In genomic region chr21:44463716-44464115, GRCh38 we compare ENCODE assay signal across 19 cellular contexts. TPM values are rescaled to one million over a fixed set of nuclear protein-coding genes. Genes with fewer than 3 reads are reported as not detected.
A peak's percentile ranks its signal among the peaks of the same experiment; 100 is the strongest.
DNase-seq lines count a peak whose midpoint lies in the region; ATAC-seq and TF ChIP-seq lines count a peak whose summit lies in the region.
"Had no signal": no experiment of that assay in that cellular context is flagged by ENCODE, and none has a peak within 500 bp of the region (broad histone marks: within the 10 kb centered on the region; RNA-seq: fewer than 3 reads in every experiment).

No MANE protein-coding gene starts in this region.

- H3K4me1 ChIP-seq in SK-N-SH (ENCODE audit: control insufficient read depth in 1 of 2, insufficient read depth in 2 of 2, low read depth in 1 of 2, low read length in 1 of 2) (no peaks in the 10 kb centered on the region), endodermal cell (ENCODE audit: control insufficient read depth, insufficient read depth, low read length) (peaks cover 7% of the 10 kb centered on the region), testis (no peaks in the 10 kb centered on the region), upper lobe of right lung (no peaks in the 10 kb centered on the region), trophoblast cell (ENCODE audit: control insufficient read depth in 1 of 2, insufficient read depth in 2 of 2, low read length in 2 of 2) (no peaks in the 10 kb centered on the region)
- H3K4me1 ChIP-seq: Peyer's patch had no signal

- TF ChIP-seq RAD21 in SK-N-SH (IDR thresholded peaks at IDR 0.05; ENCODE audit: low read length): no peak

- H3K9me3 Mint-ChIP-seq in endodermal cell: no peaks in the 10 kb centered on the region
- H3K9me3 Mint-ChIP-seq: CD8-positive, alpha-beta memory T cell had no signal

- H3K9me3 ChIP-seq in SK-N-SH (no peaks in the 10 kb centered on the region), endodermal cell (ENCODE audit: control insufficient read depth, low read length) (peaks cover 9% of the 10 kb centered on the region), testis (no peaks in the 10 kb centered on the region), upper lobe of right lung (no peaks in the 10 kb centered on the region), trophoblast cell (ENCODE audit: insufficient read depth, low read depth, low read length) (peaks cover 2% of the 10 kb centered on the region)
- H3K9me3 ChIP-seq: BLaER1, Peyer's patch had no signal

- no peak overlapping the region for H2AK5ac ChIP-seq in trophoblast cell (ENCODE audit: low read length)

- H3K9me2 ChIP-seq in SK-N-SH: no peaks in the 10 kb centered on the region

- H3K9ac ChIP-seq in SK-N-SH: no peak overlapping the region
- H3K9ac ChIP-seq in endodermal cell (ENCODE audit: extremely low read depth, low read length, poor library complexity, severe bottlenecking): no peak overlapping the region
- no peak overlapping the region for H3K9ac ChIP-seq in trophoblast cell (ENCODE audit: low read length)
- H3K9ac ChIP-seq: BLaER1 had no signal

- H3K36me3 Mint-ChIP-seq in endodermal cell (ENCODE audit: low read depth): peaks cover under 1% of the 10 kb centered on the region
- H3K36me3 Mint-ChIP-seq: CD8-positive, alpha-beta memory T cell had no signal

- no peaks in the 10 kb centered on the region for H3F3A ChIP-seq in SK-N-SH (replicated peaks; ENCODE audit: insufficient read depth)

- H3K27ac ChIP-seq in SK-N-SH (ENCODE audit: low read depth in 2 of 2, low read length in 1 of 2): no peak overlapping the region
- H3K27ac ChIP-seq in endodermal cell (ENCODE audit: low read depth, low read length): no peak overlapping the region
- H3K27ac ChIP-seq in testis: no peak overlapping the region
- no peak overlapping the region for H3K27ac ChIP-seq in upper lobe of right lung
- H3K27ac ChIP-seq in trophoblast cell (ENCODE audit: low read depth, low read length): no peak overlapping the region
- H3K27ac ChIP-seq: 22Rv1, BLaER1, Peyer's patch had no signal

- no peaks in the 10 kb centered on the region for H3K27me3 ChIP-seq in SK-N-SH (ENCODE audit: insufficient read depth)
- H3K27me3 ChIP-seq in endodermal cell (ENCODE audit: control insufficient read depth, insufficient read depth, low read length, poor library complexity, severe bottlenecking): no peaks in the 10 kb centered on the region
- no peaks in the 10 kb centered on the region for H3K27me3 ChIP-seq in testis
- H3K27me3 ChIP-seq in upper lobe of right lung: no peaks in the 10 kb centered on the region
- no peaks in the 10 kb centered on the region for H3K27me3 ChIP-seq in trophoblast cell (ENCODE audit: insufficient read depth, low read length)
- H3K27me3 ChIP-seq: BLaER1, Peyer's patch had no signal

- no peak overlapping the region for H3K18ac ChIP-seq in trophoblast cell (ENCODE audit: low read length)

- no peak overlapping the region for H3K14ac ChIP-seq in trophoblast cell (ENCODE audit: low read length)

- no peaks in the 10 kb centered on the region for H3K79me1 ChIP-seq in trophoblast cell (ENCODE audit: low read length)

- peak; percentile 20 for DNase-seq in SK-N-SH
- DNase-seq in endodermal cell: peak; percentile 51
- DNase-seq in omental fat pad (ENCODE audit: low spot score): no peak
- DNase-seq in testis: peak; percentile 57
- DNase-seq in upper lobe of right lung: no peak
- no peak for DNase-seq in trophoblast cell
- DNase-seq in NCI-H526 treated with DMSO at 0.1 percent for 48 hours (lab: John Stamatoyannopoulos, UW): no peak
- DNase-seq: CD8-positive, alpha-beta memory T cell; Karpas-422; MM.1S; NCI-H1105 treated with DMSO at 0.1 percent for 48 hours; NCI-H1930; NCI-H2171; NCI-H82; SHP77 had no signal

- intact Hi-C loops in testis (cut with DNase I; ENCODE audit: low total_unique reads) (no loop called here), upper lobe of right lung (cut with DNase I) (no loop called here)

- no peak overlapping the region for H4K91ac ChIP-seq in trophoblast cell (ENCODE audit: low read depth, low read length)

- H3K27me3 Mint-ChIP-seq in endodermal cell (ENCODE audit: insufficient read depth): no peaks in the 10 kb centered on the region

- no peak overlapping the region for H3K4ac ChIP-seq in trophoblast cell (ENCODE audit: low read depth, low read length)

- H2BK120ac ChIP-seq in trophoblast cell (ENCODE audit: insufficient read depth, low read length, poor library complexity): no peak overlapping the region

- POLR2A ChIA-PET in SK-N-SH (lab: Yijun Ruan, JAX): no interaction called here

- H4K20me1 ChIP-seq in SK-N-SH (ENCODE audit: insufficient read depth): no peaks in the 10 kb centered on the region
- H4K20me1 ChIP-seq: BLaER1 had no signal

- H2BK12ac ChIP-seq in trophoblast cell (ENCODE audit: low read length): no peak overlapping the region

- WGBS in SK-N-SH (ENCODE audit: low lambda C conversion rate): 68% methylated on average over 22 of the region's 28 CpGs
- 83 to 90% methylated on average over 17 to 28 of the region's 28 CpGs for WGBS in endodermal cell (ENCODE audit: insufficient coverage in 1 of 2, insufficient read length in 1 of 2), 2 experiments
- 36 to 37% methylated on average over 9 to 28 of the region's 28 CpGs for WGBS in testis, 2 donors
- no CpG with 5 or more reads among the region's 28 CpGs for WGBS in trophoblast cell (ENCODE audit: extremely low coverage, insufficient coverage, insufficient read length)

- H3K4me1 Mint-ChIP-seq in endodermal cell: peaks cover 9% of the 10 kb centered on the region
- H3K4me1 Mint-ChIP-seq: CD8-positive, alpha-beta memory T cell had no signal

- H3K79me2 ChIP-seq in SK-N-SH (ENCODE audit: insufficient read depth) (no peaks in the 10 kb centered on the region), trophoblast cell (ENCODE audit: control insufficient read depth, insufficient read depth, low read length, poor library complexity) (no peaks in the 10 kb centered on the region)

- H3K27ac Mint-ChIP-seq in endodermal cell: peak overlapping the region; percentile 74

- no peak overlapping the region for H3K4me3 Mint-ChIP-seq in endodermal cell
- H3K4me3 Mint-ChIP-seq: CD8-positive, alpha-beta memory T cell had no signal

- H3K4me2 ChIP-seq in SK-N-SH (no peak overlapping the region), trophoblast cell (ENCODE audit: low read length) (no peak overlapping the region)
- H3K4me2 ChIP-seq: BLaER1 had no signal

- H2AFZ ChIP-seq in SK-N-SH (ENCODE audit: low read depth) (no peak overlapping the region), trophoblast cell (ENCODE audit: insufficient read depth, low read length, poor library complexity) (no peak overlapping the region)

- H4K8ac ChIP-seq in trophoblast cell (ENCODE audit: low read depth, low read length): no peak overlapping the region

- H4K12ac ChIP-seq in trophoblast cell (ENCODE audit: low read depth, low read length): no peak overlapping the region

- TF ChIP-seq EP300 in SK-N-SH (IDR thresholded peaks at IDR 0.05; ENCODE audit: borderline replicate concordance in 1 of 2, low read depth in 1 of 2, low read length in 1 of 2): no peak

- H2BK5ac ChIP-seq in trophoblast cell (ENCODE audit: low read depth, low read length, poor library complexity): no peak overlapping the region

- TF ChIP-seq POLR2A in testis (IDR thresholded peaks at IDR 0.05): no peak

- H3K4me3 ChIP-seq in SK-N-SH (ENCODE audit: low read depth in 2 of 2, low read length in 1 of 2): no peak overlapping the region
- no peak overlapping the region for H3K4me3 ChIP-seq in endodermal cell (ENCODE audit: low read length)
- no peak overlapping the region for H3K4me3 ChIP-seq in testis
- H3K4me3 ChIP-seq in upper lobe of right lung: no peak overlapping the region
- H3K4me3 ChIP-seq in trophoblast cell (ENCODE audit: low read depth, low read length): no peak overlapping the region
- H3K4me3 ChIP-seq: BLaER1, Peyer's patch had no signal

- CTCF ChIA-PET in SK-N-SH (lab: Yijun Ruan, JAX): no interaction called here

- TF ChIP-seq CTCF in SK-N-SH (IDR thresholded peaks at IDR 0.05): no peak
- TF ChIP-seq CTCF in endodermal cell (conservative IDR thresholded peaks at IDR 0.05): no peak
- TF ChIP-seq CTCF in omental fat pad (IDR thresholded peaks at IDR 0.05): no peak
- TF ChIP-seq CTCF in testis (IDR thresholded peaks at IDR 0.05): no peak
- TF ChIP-seq CTCF in upper lobe of right lung (IDR thresholded peaks at IDR 0.05): no peak

- H3K36me3 ChIP-seq in SK-N-SH (replicated peaks in 1 of 2; ENCODE audit: control insufficient read depth in 1 of 2, insufficient read depth in 2 of 2, low read length in 1 of 2) (no peaks in the 10 kb centered on the region), endodermal cell (ENCODE audit: control insufficient read depth, insufficient read depth, low read length) (peaks cover 39% of the 10 kb centered on the region), testis (ENCODE audit: low read depth, missing control alignments) (no peaks in the 10 kb centered on the region), upper lobe of right lung (no peaks in the 10 kb centered on the region), trophoblast cell (ENCODE audit: control insufficient read depth in 1 of 2, insufficient read depth in 2 of 2, low read length in 2 of 2) (no peaks in the 10 kb centered on the region)
- H3K36me3 ChIP-seq: BLaER1, Peyer's patch had no signal

- ATAC-seq in SK-N-SH treated with all-trans-retinoic acid at 6 μM for 48 hours: no peak
- ATAC-seq in omental fat pad (ENCODE audit: low FRiP score): peak; percentile 38
- no peak for ATAC-seq in upper lobe of right lung

- H3K23ac ChIP-seq in trophoblast cell (ENCODE audit: low read length): no peak overlapping the region

TF ChIP-seq in SK-N-SH, 30 proteins besides CTCF, POLR2A, EP300 and RAD21 (continues in another document):
- TF ChIP-seq JUND (IDR thresholded peaks at IDR 0.05): no peak
- TF ChIP-seq GABPA (IDR thresholded peaks at IDR 0.05; ENCODE audit: low read depth): no peak

TF ChIP-seq in SK-N-SH treated with all-trans-retinoic acid at 6 μM for 48 hours, 23 proteins besides CTCF, POLR2A, EP300 and RAD21 (continues in another document):
- TF ChIP-seq ARNTL (CRISPR knock-in tag; IDR thresholded peaks at IDR 0.05; ENCODE audit: borderline replicate concordance, low read depth): no peak
- TF ChIP-seq ZFP3 (CRISPR knock-in tag; IDR thresholded peaks at IDR 0.05): no peak

RNA-seq across cellular contexts. Expression of gene LRRC3, which starts 8.4 kb away (rescaled TPM):
- 1.9 and 2.3 TPM in 2 replicates for polyA plus RNA-seq in SK-N-SH (2012; rRNA removed)
- polyA plus RNA-seq in SK-N-SH (2012; cell fraction: cytosol; rRNA removed): 0.91 and 1.5 TPM in 2 replicates
- 1.5 and 1.9 TPM in 2 replicates for polyA plus RNA-seq in SK-N-SH (2012; cell fraction: nucleus; rRNA removed)
- 10 to 100 TPM; 14.1 to 16.5 TPM for total RNA-seq in endodermal cell
- polyA plus RNA-seq in endodermal cell (2013, experiment 1 of 2): 13.7 TPM
- polyA plus RNA-seq in endodermal cell (2013, experiment 2 of 2): 14.0 TPM
- 1 to 10 TPM; 1.4 to 4.4 (median 3.6) TPM for total RNA-seq in omental fat pad
- 10 to 100 TPM in 1 of 2 donors, 1 to 10 TPM in 1; 8.3 to 11.8 TPM for total RNA-seq in testis
- polyA plus RNA-seq in testis (ENCODE audit: insufficient read depth, low read depth, low replicate concordance): 4.9 TPM
- total RNA-seq in upper lobe of right lung: 3.6 TPM
- polyA plus RNA-seq in trophoblast cell (2013): 4.8 and 5.0 TPM in 2 replicates

Comparison
In these comparisons a context has a peak if more than half of its experiments do, and no peak if none do; other contexts are left out.
1. DNase-seq: peak in SK-N-SH (single experiment), endodermal cell (single experiment) and testis (single experiment); none in omental fat pad (single experiment), upper lobe of right lung (single experiment), trophoblast cell (0 of 2) and NCI-H526 treated with DMSO at 0.1 percent for 48 hours (single experiment).